In the genomic region with DNA sequence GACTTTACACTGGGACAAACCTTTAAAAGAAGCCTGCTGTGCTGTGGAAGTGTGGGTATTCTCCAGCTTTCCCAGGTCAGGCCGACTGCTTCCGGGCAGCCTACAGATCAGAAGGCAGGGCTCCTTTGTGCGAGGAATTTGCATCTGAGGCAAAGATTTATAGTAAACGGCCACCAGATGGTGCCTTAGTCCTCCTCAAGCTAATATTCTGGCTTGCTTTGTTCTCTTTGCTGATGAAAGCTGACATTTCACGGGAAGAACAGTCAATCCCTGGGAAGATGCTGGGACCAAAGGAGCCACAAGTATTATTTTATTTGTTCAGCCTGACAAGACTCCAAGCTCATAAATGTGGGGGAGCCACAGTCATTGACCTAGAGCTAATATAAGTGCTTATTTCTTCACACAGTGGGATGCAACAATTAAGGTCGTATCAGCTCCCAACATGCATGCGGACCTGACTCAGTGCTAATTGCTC, we compare ENCODE assay signal across 8 cellular contexts.
DNase-seq lines count a peak whose midpoint lies in the region; ATAC-seq and TF ChIP-seq lines count a peak whose summit lies in the region.

No MANE protein-coding gene starts in this region.

- no peaks in the 10 kb centered on the region for H3K27me3 ChIP-seq in duodenal mucosa (ENCODE audit: control insufficient read depth in 1 of 2, insufficient read depth in 2 of 2, low read length in 2 of 2)
- H3K27me3 ChIP-seq in right lobe of liver: no peaks in the 10 kb centered on the region

- H3K4me3 ChIP-seq in WI38 (ENCODE audit: low read depth, low read length): no peak overlapping the region
- H3K4me3 ChIP-seq in duodenal mucosa (ENCODE audit: low read depth in 1 of 2, low read length in 2 of 2): no peak overlapping the region
- no peak overlapping the region for H3K4me3 ChIP-seq in right lobe of liver

- H3K36me3 ChIP-seq in duodenal mucosa (ENCODE audit: control insufficient read depth in 1 of 2, insufficient read depth in 2 of 2, low read length in 2 of 2) (no peaks in the 10 kb centered on the region), right lobe of liver (no peaks in the 10 kb centered on the region)

- TF ChIP-seq CTCF in C4-2B (conservative IDR thresholded peaks at IDR 0.05) (peak; percentile 74), WI38 (IDR thresholded peaks at IDR 0.05; ENCODE audit: low read depth, low read length) (peak; percentile 46), right lobe of liver (IDR thresholded peaks at IDR 0.05) (peak; percentile 56 to 65 (median 61))

- H3K27ac ChIP-seq in C4-2B: no peak overlapping the region
- no peak overlapping the region for H3K27ac ChIP-seq in duodenal mucosa (ENCODE audit: low read depth, low read length)
- no peak overlapping the region for H3K27ac ChIP-seq in right lobe of liver

- DNase-seq in NCI-H226: peak; percentile 61
- peak in 2 of 3 donors; percentile 43 to 54 for DNase-seq in right lobe of liver
- DNase-seq in stimulated activated CD8-positive, alpha-beta memory T cell treated with anti-CD3 and anti-CD28 coated beads, Interleukin-15, amount 100 ng/mL, for 1 hour (ENCODE audit: low read depth): peak; percentile 22

- peak; percentile 66 for ATAC-seq in GM19043 (IDR thresholded peaks at IDR 0.05; ENCODE audit: low read depth, unreplicated experiment)
- ATAC-seq in HG03342 (IDR thresholded peaks at IDR 0.05; ENCODE audit: unreplicated experiment): peak; percentile 82
- ATAC-seq in right lobe of liver: peak; percentile 87 to 93 (median 90)

- intact Hi-C loops in right lobe of liver (cut with DNase I): loop anchor here in 1 of 2 donors (10.0 kb wide), 1 partner anchor 239 kb away; no protein-coding TSS in a partner anchor

- no peak for TF ChIP-seq POLR2A in right lobe of liver (IDR thresholded peaks at IDR 0.05)

- no peaks in the 10 kb centered on the region for H3K9me3 ChIP-seq in duodenal mucosa (ENCODE audit: control insufficient read depth in 1 of 2, low read length in 2 of 2)
- H3K9me3 ChIP-seq in right lobe of liver: no peaks in the 10 kb centered on the region

- WGBS in right lobe of liver (ENCODE audit: insufficient coverage, low coverage, low lambda C conversion rate, missing lambda C conversion rate): 16% methylated on average over 7 of the region's 7 CpGs

- peak overlapping the region; percentile 1 to 22 for H3K9ac ChIP-seq in duodenal mucosa (ENCODE audit: low read depth in 1 of 2, low read length in 2 of 2)

- H3K4me1 ChIP-seq in duodenal mucosa (ENCODE audit: control insufficient read depth in 1 of 2, insufficient read depth in 2 of 2, low read length in 2 of 2) (peaks cover 4 to 29% of the 10 kb centered on the region in 2 donors), right lobe of liver (peaks cover 0 to 8% (median 0%) of the 10 kb centered on the region in 4 donors)
